ENCODE assay signal across 22 cellular contexts in the genomic region with DNA sequence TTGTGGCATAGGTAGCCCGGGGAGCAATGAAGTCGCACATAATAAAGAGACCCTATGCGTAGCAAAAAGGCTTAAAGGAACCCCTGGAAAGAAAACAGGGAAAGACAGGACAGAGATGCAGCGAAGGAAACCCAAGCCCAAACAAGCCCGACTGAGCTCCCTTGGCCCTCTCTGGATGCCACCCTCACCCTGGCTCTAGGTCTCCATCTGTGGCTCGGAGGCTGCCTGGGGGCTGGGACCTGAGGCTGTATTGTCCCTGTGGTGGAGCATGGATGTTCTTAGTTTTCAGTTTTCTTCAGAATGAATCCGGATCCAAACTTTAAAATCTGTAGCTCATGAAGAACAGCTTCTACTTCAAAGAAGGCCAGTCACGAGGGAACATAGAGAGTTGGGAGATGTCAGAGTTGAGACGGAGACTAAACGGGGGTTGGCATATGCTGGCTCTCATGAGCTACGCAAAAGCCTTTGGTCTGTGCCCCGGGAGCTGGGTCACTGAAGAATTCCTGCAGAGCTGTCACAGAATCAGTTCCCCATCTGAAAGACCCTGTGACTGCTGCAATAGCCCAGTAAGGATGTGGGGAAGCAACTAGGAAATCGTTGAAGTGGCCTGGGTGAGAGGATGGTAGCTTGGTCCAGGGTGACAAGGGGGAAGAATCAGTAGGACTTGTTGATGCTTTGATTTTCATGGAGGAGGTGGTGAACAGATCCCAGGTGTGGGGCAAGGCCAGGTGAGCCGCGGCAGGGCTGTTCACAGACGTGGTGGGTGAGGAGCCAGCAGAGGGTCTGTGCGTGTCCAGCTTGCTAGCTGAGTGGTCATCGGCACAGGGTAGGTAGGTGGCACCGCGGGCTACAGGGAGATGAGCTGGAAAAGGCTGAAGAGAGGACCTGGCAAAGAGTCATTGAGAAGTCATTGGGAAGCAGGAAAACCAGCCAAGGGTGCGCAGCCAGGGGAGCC. TPM values are rescaled to one million over a fixed set of nuclear protein-coding genes. Genes with fewer than 3 reads are reported as not detected.
DNase-seq lines count a peak whose midpoint lies in the region; ATAC-seq and TF ChIP-seq lines count a peak whose summit lies in the region.
"Had no signal": no experiment of that assay in that cellular context is flagged by ENCODE, and none has a peak within 500 bp of the region (broad histone marks: within the 10 kb centered on the region; RNA-seq: fewer than 3 reads in every experiment).

No MANE protein-coding gene starts in this region.

- H3K27ac Mint-ChIP-seq in chondrocyte (ENCODE audit: unreplicated experiment), result peak overlapping the region; percentile 96

- no peaks in the 10 kb centered on the region for H3K9me3 ChIP-seq in heart right ventricle
- H3K9me3 ChIP-seq: BE2C, Peyer's patch, SJSA1 had no signal

- no peaks in the 10 kb centered on the region for H3K27me3 Mint-ChIP-seq in chondrocyte (ENCODE audit: low read depth)

- no peaks in the 10 kb centered on the region for H3K36me3 Mint-ChIP-seq in chondrocyte (ENCODE audit: low read depth)

- no peak for ATAC-seq in heart right ventricle
- no peak for ATAC-seq in Right ventricle myocardium superior (ENCODE audit: poor library complexity)
- ATAC-seq: HCT116 had no signal

- no peaks in the 10 kb centered on the region for H3K9me3 Mint-ChIP-seq in chondrocyte (ENCODE audit: low read depth)

- DNase-seq in heart right ventricle, result no peak
- DNase-seq in Right ventricle myocardium superior, result no peak
- DNase-seq in chondrocyte (ENCODE audit: low spot score), result no peak
- peak; percentile 60 for DNase-seq in medulla oblongata (ENCODE audit: extremely low spot score)
- DNase-seq in HUDEP-2 (lab: John Stamatoyannopoulos, UW; ENCODE audit: unreplicated experiment in 76 of 76), result no peak
- DNase-seq in GM10266 (ENCODE audit: extremely low spot score), result no peak
- DNase-seq: DMS53, GDM1, GOT3, Kasumi-1, NCI-H1417, NCI-H1694 treated with DMSO at 0.1 percent for 48 hours, NCI-H2081 treated with DMSO at 0.1 percent for 48 hours, NCI-H2171 treated with DMSO at 0.1 percent for 48 hours, NCI-H526, Peyer's patch had no signal

- peak overlapping the region; percentile 76 to 98 (median 84) for H3K27ac ChIP-seq in heart right ventricle
- H3K27ac ChIP-seq in temporal lobe (ENCODE audit: low read depth, low read length), result peak overlapping the region; percentile 47
- H3K27ac ChIP-seq: Peyer's patch, SJSA1 had no signal

- intact Hi-C loops in heart right ventricle (cut with DNase I), result loop anchor here in 2 of 10 donors (5.0 to 10.0 kb wide), 2 partner anchors 37 to 130 kb away; partner anchors contain the start of gene SYNDIG1 (in 2 of the 2)
- intact Hi-C loops in Right ventricle myocardium superior (cut with DNase I), result no loop called here

- H3K4me3 Mint-ChIP-seq in chondrocyte (ENCODE audit: unreplicated experiment), result no peak overlapping the region

- no peak for TF ChIP-seq CTCF in heart right ventricle (IDR thresholded peaks at IDR 0.05)
- TF ChIP-seq CTCF in chondrocyte (IDR thresholded peaks at IDR 0.05), result no peak
- TF ChIP-seq CTCF in GM10266 (IDR thresholded peaks at IDR 0.05; ENCODE audit: control insufficient read depth, insufficient read depth, low read depth, missing control alignments), result no peak

- H3K4me1 ChIP-seq in heart right ventricle, result peaks cover 0 to 74% (median 16%) of the 10 kb centered on the region in 9 donors
- H3K4me1 ChIP-seq: Peyer's patch, SJSA1 had no signal

- peaks cover 35% of the 10 kb centered on the region for H3K4me1 Mint-ChIP-seq in chondrocyte (ENCODE audit: low read depth)

- H3K27me3 ChIP-seq in heart right ventricle, result no peaks in the 10 kb centered on the region
- H3K27me3 ChIP-seq: BE2C, Peyer's patch, SJSA1 had no signal

- H3K36me3 ChIP-seq in heart right ventricle, result no peaks in the 10 kb centered on the region
- H3K36me3 ChIP-seq: BE2C, Peyer's patch, SJSA1 had no signal

- H3K4me3 ChIP-seq in heart right ventricle, result no peak overlapping the region
- H3K4me3 ChIP-seq: Peyer's patch, SJSA1 had no signal

- WGBS in heart right ventricle, 2 donors, result 89 to 93% methylated on average over 21 of the region's 21 CpGs

RNA-seq across cellular contexts. Expression of gene SYNDIG1, which starts 35.2 kb away (rescaled TPM):
- 10 to 100 TPM in 9 of 10 donors, 1 to 10 TPM in 1; 8.7 to 34.7 (median 22.6) TPM for total RNA-seq in heart right ventricle
- 10 to 100 TPM in 1 of 2 donors, 1 to 10 TPM in 1; 8.6 to 13.1 TPM for polyA plus RNA-seq in heart right ventricle
- total RNA-seq in Right ventricle myocardium superior, result 11.5 TPM
- total RNA-seq in chondrocyte, result 5.6 to 16.4 TPM (median 6.1 TPM) in 3 replicates
- total RNA-seq in temporal lobe, result 16.7 TPM
- total RNA-seq: MCF 10A, OCI-LY7, SJSA1 had no signal
